ENCODE assay signal across 7 cellular contexts in the genomic region with DNA sequence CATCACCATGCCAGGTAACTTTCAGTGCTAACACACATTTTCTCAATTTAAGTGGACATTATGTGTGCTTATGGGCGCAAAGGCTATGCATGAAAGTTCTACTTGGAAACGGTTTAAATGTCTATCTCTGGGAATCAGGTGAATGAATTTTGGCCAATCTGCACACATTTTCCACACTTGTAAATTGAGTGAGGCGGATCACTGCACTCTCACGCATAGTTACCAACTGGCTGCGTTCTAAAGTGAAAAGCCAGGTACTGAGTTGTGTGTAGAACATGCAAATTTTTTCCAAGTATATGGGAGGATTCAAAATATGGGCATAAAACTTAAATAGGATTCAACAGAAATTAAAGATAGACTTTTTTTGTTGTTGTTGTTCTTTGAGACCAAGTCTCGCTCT.
"Had no signal": no experiment of that assay in that cellular context is flagged by ENCODE, and none has a peak within 500 bp of the region (broad histone marks: within the 10 kb centered on the region; RNA-seq: fewer than 3 reads in every experiment).

No MANE protein-coding gene starts in this region.

- H3K4me3 Mint-ChIP-seq: IgD-negative memory B cell had no signal

- ATAC-seq: HepG2, K562 had no signal

- H3K9me3 Mint-ChIP-seq: IgD-negative memory B cell had no signal

- FAIRE-seq: HepG2, HTR-8/SVneo, K562 had no signal

- DNase-seq: IMR-90, KBM-7 had no signal

- H3K27ac Mint-ChIP-seq: IgD-negative memory B cell had no signal

- H3K27me3 Mint-ChIP-seq: IgD-negative memory B cell had no signal

- H3K4me3 ChIP-seq: K562 had no signal

- H3K27ac ChIP-seq: HL-60 had no signal

- H3K36me3 Mint-ChIP-seq: IgD-negative memory B cell had no signal
